In genomic region chr3:32551496-32551895, GRCh38 we compare ENCODE assay signal across 1 cellular context.
TF ChIP-seq lines count a peak whose summit lies in the region.

No MANE protein-coding gene starts in this region.

TF ChIP-seq in GM12878, 131 proteins besides CTCF, POLR2A, EP300 and RAD21:
- no peak for TF ChIP-seq FOXK2 (IDR thresholded peaks at IDR 0.05)
- TF ChIP-seq POLR2AphosphoS2 (IDR thresholded peaks at IDR 0.05; ENCODE audit: low read depth, low read length) = no peak
- no peak for TF ChIP-seq ZZZ3 (IDR thresholded peaks at IDR 0.05; ENCODE audit: control insufficient read depth, insufficient read length, low read depth)
- no peak for TF ChIP-seq ASH2L (IDR thresholded peaks at IDR 0.05; ENCODE audit: borderline replicate concordance, low read depth)
- TF ChIP-seq CBFB (IDR thresholded peaks at IDR 0.05; ENCODE audit: low read depth) = no peak
- TF ChIP-seq E4F1 (IDR thresholded peaks at IDR 0.05; ENCODE audit: borderline replicate concordance, partially characterized antibody) = no peak
- no peak for TF ChIP-seq BCL11A (IDR thresholded peaks at IDR 0.05; ENCODE audit: low read depth, low read length)
- no peak for TF ChIP-seq TCF7 (IDR thresholded peaks at IDR 0.05; ENCODE audit: borderline replicate concordance)
- TF ChIP-seq BCL3 (IDR thresholded peaks at IDR 0.05; ENCODE audit: borderline replicate concordance, insufficient read depth, low read depth, low read length, poor library complexity, severe bottlenecking) = no peak
- no peak for TF ChIP-seq RELA (IDR thresholded peaks at IDR 0.05; ENCODE audit: borderline replicate concordance, partially characterized antibody)
- no peak for TF ChIP-seq STAT1 (conservative IDR thresholded peaks at IDR 0.05)
- no peak for TF ChIP-seq NKRF (conservative IDR thresholded peaks at IDR 0.05)
TF ChIP-seq in GM12878: peak in this region for 0.
